In genomic region chr4:82284475-82284857, GRCh38 we compare ENCODE assay signal across 8 cellular contexts.
DNase-seq lines count a peak whose midpoint lies in the region; TF ChIP-seq lines count a peak whose summit lies in the region.

No MANE protein-coding gene starts in this region.

- 1% methylated on average over 9 of the region's 9 CpGs for WGBS in ovary, 3 donors

- no peaks in the 10 kb centered on the region for H3K9me2 ChIP-seq in DOHH2 (replicated peaks; ENCODE audit: control insufficient read depth, low read length)

- TF ChIP-seq CTCF in DOHH2 (IDR thresholded peaks at IDR 0.05; ENCODE audit: low read depth, low read length, poor library complexity, severe bottlenecking) (no peak), Peyer's patch (IDR thresholded peaks at IDR 0.05) (peak in 1 of 6 experiments; percentile 27), epithelial cell of esophagus (IDR thresholded peaks at IDR 0.05; ENCODE audit: insufficient read depth, low read depth, low read length, missing control alignments) (peak; percentile 8), ovary (IDR thresholded peaks at IDR 0.05) (no peak)

- H3K4me1 ChIP-seq in DOHH2 (ENCODE audit: control insufficient read depth, low read length) (peaks cover 32% of the 10 kb centered on the region), Peyer's patch (peaks cover 0 to 8% (median 2%) of the 10 kb centered on the region in 4 donors), ovary (ENCODE audit: insufficient read depth) (peaks cover 3% of the 10 kb centered on the region)

- peak overlapping the region; percentile 67 for H3K4me3 ChIP-seq in DOHH2 (ENCODE audit: low read length)
- H3K4me3 ChIP-seq in Peyer's patch, result peak overlapping the region; percentile 36 to 69 (median 52)
- H3K4me3 ChIP-seq in epithelial cell of esophagus (ENCODE audit: low read length), result peak overlapping the region; percentile 49
- peak overlapping the region; percentile 41 for H3K4me3 ChIP-seq in ovary

- H4K20me1 ChIP-seq in DOHH2 (ENCODE audit: control insufficient read depth, insufficient read depth, low read depth, low read length), result no peaks in the 10 kb centered on the region

- intact Hi-C loops in ovary (cut with DNase I), result no loop called here

- no peaks in the 10 kb centered on the region for H3K79me2 ChIP-seq in DOHH2 (ENCODE audit: control insufficient read depth, low read length)

- H3F3A ChIP-seq in DOHH2 (ENCODE audit: control insufficient read depth, insufficient read depth), result no peaks in the 10 kb centered on the region

- DNase-seq in Peyer's patch, result no peak
- DNase-seq in epithelial cell of esophagus (ENCODE audit: low read depth), result no peak
- peak in 1 of 5 donors; percentile 21 for DNase-seq in ovary
- no peak for DNase-seq in stimulated activated naive CD4-positive, alpha-beta T cell treated with Interleukin-2 at 50 U/mL for 16 hours (lab: John Stamatoyannopoulos, UW)
- no peak for DNase-seq in NCI-H2107 (lab: John Stamatoyannopoulos, UW)
- DNase-seq in GDM1 (lab: John Stamatoyannopoulos, UW), result no peak
- no peak for DNase-seq in AML-193 (lab: John Stamatoyannopoulos, UW)

- peak overlapping the region; percentile 70 for H3K4me2 ChIP-seq in DOHH2 (ENCODE audit: low read length)

- TF ChIP-seq POLR2A in Peyer's patch (IDR thresholded peaks at IDR 0.05), result no peak
- no peak for TF ChIP-seq POLR2A in ovary (IDR thresholded peaks at IDR 0.05)

- no peaks in the 10 kb centered on the region for H3K9me3 ChIP-seq in DOHH2 (ENCODE audit: control insufficient read depth, insufficient read depth, low read length)
- H3K9me3 ChIP-seq in Peyer's patch, result no peaks in the 10 kb centered on the region
- H3K9me3 ChIP-seq in ovary, result no peaks in the 10 kb centered on the region

- H3K36me3 ChIP-seq in DOHH2 (ENCODE audit: control insufficient read depth, low read length) (no peaks in the 10 kb centered on the region), Peyer's patch (no peaks in the 10 kb centered on the region), ovary (no peaks in the 10 kb centered on the region)

- no peaks in the 10 kb centered on the region for H3K27me3 ChIP-seq in DOHH2 (ENCODE audit: control insufficient read depth, low read length)
- H3K27me3 ChIP-seq in Peyer's patch, result no peaks in the 10 kb centered on the region
- no peaks in the 10 kb centered on the region for H3K27me3 ChIP-seq in ovary

- TF ChIP-seq EP300 in ovary (IDR thresholded peaks at IDR 0.05), result no peak

- no peak overlapping the region for H3K27ac ChIP-seq in DOHH2 (ENCODE audit: low read depth, low read length)
- H3K27ac ChIP-seq in Peyer's patch, result peak overlapping the region; percentile 63 to 82 (median 76)
- H3K27ac ChIP-seq in ovary, result peak overlapping the region in 1 of 2 donors; percentile 79
